In the genomic region with DNA sequence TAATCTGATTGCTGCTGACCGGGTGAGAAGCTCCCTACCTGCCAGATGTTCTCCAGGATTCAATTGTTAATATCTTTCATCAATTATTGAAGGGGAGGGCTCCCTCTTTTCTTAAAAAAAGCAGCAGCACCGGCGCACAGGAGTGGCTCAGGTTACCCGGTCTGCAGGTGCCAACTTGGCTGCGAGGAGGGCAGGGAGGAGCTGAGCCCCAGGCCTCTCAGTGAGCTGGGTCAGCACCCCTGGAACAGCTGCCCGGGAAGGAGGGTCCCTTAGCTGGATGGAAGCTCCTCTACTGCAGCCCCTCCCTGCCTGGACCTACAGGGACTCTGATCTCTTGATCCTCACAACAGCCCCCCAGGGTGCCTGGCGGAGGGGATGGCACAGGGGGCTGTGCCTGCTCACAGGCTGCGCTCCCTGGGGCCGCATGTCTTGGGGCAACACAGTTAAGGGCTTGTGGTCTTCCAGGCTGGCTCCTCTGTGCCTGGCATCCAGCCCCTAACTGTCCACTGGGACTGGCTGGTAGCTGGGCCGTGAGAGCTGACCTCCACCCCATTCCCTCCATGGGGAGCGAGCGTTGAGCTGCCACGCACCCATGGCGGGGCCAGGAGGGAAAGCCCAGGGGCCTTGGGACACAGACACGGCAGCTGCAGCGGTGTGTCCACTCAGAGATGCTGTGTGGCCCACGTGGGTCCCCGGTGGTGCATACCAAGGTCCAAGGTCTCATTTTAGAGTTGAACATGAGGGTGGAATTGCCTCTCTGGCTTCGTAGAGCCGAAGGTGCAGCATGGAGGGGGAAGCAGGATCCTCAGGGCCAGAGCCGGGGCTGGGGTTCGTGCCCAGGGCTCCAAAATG, we compare ENCODE assay signal across 1 cellular context.
TF ChIP-seq lines count a peak whose summit lies in the region.

No MANE protein-coding gene starts in this region.

TF ChIP-seq in WTC11, 78 proteins besides CTCF, POLR2A, EP300 and RAD21 (continued from another document):
- TF ChIP-seq ATF2 (CRISPR knock-in tag; IDR thresholded peaks at IDR 0.05; ENCODE audit: borderline replicate concordance, low read depth), result no peak
- TF ChIP-seq FOXK1 (CRISPR knock-in tag; IDR thresholded peaks at IDR 0.05), result no peak
